17 cellular contexts compared by ENCODE assay signal in the genomic region with DNA sequence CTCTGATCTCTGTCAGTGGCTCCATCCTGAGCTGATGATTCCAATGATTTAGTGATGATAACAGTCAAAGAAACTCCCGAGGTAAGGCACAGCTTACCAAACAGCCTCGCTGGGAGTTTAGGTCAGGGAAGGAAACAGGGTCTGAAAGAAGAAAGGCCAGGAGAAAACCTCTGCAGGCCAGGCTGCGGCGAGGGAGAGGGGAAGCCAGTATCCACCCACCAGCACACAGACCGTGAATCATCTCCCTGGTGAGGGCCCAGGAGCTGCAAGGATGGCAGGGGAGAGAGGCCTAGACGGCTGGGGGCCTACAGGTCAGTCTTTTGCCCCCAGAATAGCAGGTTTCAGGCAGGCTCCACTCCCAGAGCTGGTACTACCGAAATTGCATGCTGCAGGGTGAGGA.
DNase-seq lines count a peak whose midpoint lies in the region; ATAC-seq, FAIRE-seq and TF ChIP-seq lines count a peak whose summit lies in the region.
"Had no signal": no experiment of that assay in that cellular context is flagged by ENCODE, and none has a peak within 500 bp of the region (broad histone marks: within the 10 kb centered on the region; RNA-seq: fewer than 3 reads in every experiment).

No MANE protein-coding gene starts in this region.

- H3K27ac ChIP-seq in IMR-90 (ENCODE audit: insufficient read depth, low read length) (no peak overlapping the region), astrocyte (ENCODE audit: low read depth, low read length) (peak overlapping the region; percentile 60), hepatocyte (no peak overlapping the region)

- no peak for ATAC-seq in IMR-90 (ENCODE audit: low read depth)

- H3K9ac ChIP-seq in IMR-90 (ENCODE audit: low read depth, low read length) (no peak overlapping the region), astrocyte (ENCODE audit: low read length) (peak overlapping the region; percentile 56), skeletal muscle satellite cell (ENCODE audit: low read depth, low read length) (peak overlapping the region; percentile 36)

- BruUV-seq in IMR-90 (replicated peaks; lab: Mats Ljungman, UMichigan) = no TSS peak

- no peak overlapping the region for H2BK20ac ChIP-seq in IMR-90 (ENCODE audit: low read depth, low read length)

- H3K27me3 ChIP-seq in IMR-90 (ENCODE audit: control insufficient read depth, insufficient read depth, low read length) = no peaks in the 10 kb centered on the region
- H3K27me3 ChIP-seq in astrocyte (ENCODE audit: insufficient read depth, low read length) = no peaks in the 10 kb centered on the region
- no peaks in the 10 kb centered on the region for H3K27me3 ChIP-seq in skeletal muscle satellite cell (ENCODE audit: control insufficient read depth, insufficient read depth, low read length)
- no peaks in the 10 kb centered on the region for H3K27me3 ChIP-seq in hepatocyte

- no peak overlapping the region for H3K14ac ChIP-seq in IMR-90 (replicated peaks; ENCODE audit: low read depth, low read length)

- H3K4ac ChIP-seq in IMR-90 (ENCODE audit: low read depth, low read length) = no peak overlapping the region

- H3K27me3 Mint-ChIP-seq in astrocyte (ENCODE audit: low read depth, unreplicated experiment) = no peaks in the 10 kb centered on the region
- H3K27me3 Mint-ChIP-seq in nephron (ENCODE audit: low read depth) = peaks cover 11% of the 10 kb centered on the region
- H3K27me3 Mint-ChIP-seq: CD4-positive, alpha-beta T cell had no signal

- DNase-seq in IMR-90 (peak; percentile 11), astrocyte (ENCODE audit: low read depth) (peak; percentile 69), hepatocyte (ENCODE audit: low spot score) (no peak), amniotic stem cell (lab: John Stamatoyannopoulos, UW) (no peak)
- no peak for DNase-seq in stimulated activated CD4-positive, alpha-beta T cell treated with anti-CD3 and anti-CD28 coated beads, Interleukin-1b, Interleukin-23, amount 100 ng/mL, for 48 hours
- DNase-seq: Caco-2; CD4-positive, alpha-beta T cell; H9; NCI-H1092 treated with DMSO at 0.1 percent for 48 hours; NCI-H146; NCI-H774; OCI-M1; SIG-M5 had no signal

- H3K36me3 ChIP-seq in IMR-90 (ENCODE audit: control insufficient read depth, insufficient read depth, low read length) = no peaks in the 10 kb centered on the region
- H3K36me3 ChIP-seq in astrocyte (ENCODE audit: insufficient read depth, low read length) = no peaks in the 10 kb centered on the region
- H3K36me3 ChIP-seq in skeletal muscle satellite cell (ENCODE audit: insufficient read depth, low read length) = no peaks in the 10 kb centered on the region
- no peaks in the 10 kb centered on the region for H3K36me3 ChIP-seq in hepatocyte (replicated peaks; ENCODE audit: insufficient read depth, low read depth)

- no peak overlapping the region for H4K5ac ChIP-seq in IMR-90 (ENCODE audit: low read depth, low read length)

- H3K79me2 ChIP-seq in astrocyte (ENCODE audit: insufficient read depth, low read length) = no peaks in the 10 kb centered on the region
- no peaks in the 10 kb centered on the region for H3K79me2 ChIP-seq in hepatocyte

- H2BK5ac ChIP-seq in IMR-90 (ENCODE audit: low read depth, low read length, poor library complexity, severe bottlenecking) = no peak overlapping the region

- H3K79me1 ChIP-seq in IMR-90 (ENCODE audit: low read depth in 1 of 2, low read length in 2 of 2) = no peaks in the 10 kb centered on the region

- H3K56ac ChIP-seq in IMR-90 (ENCODE audit: extremely low read depth, insufficient read depth, low read length) = no peak overlapping the region

- dilution Hi-C loops in IMR-90 (cut with HindIII; ENCODE audit: low sequenced_read_pairs, unreplicated experiment) = no loop called here

- CTCF ChIA-PET in IMR-90 (lab: Yijun Ruan, JAX) = interaction anchor here (0.7 to 1.3 kb wide), 2 partner anchors 10 to 11 kb away, joined by 3 read pairs; no protein-coding TSS in a partner anchor

- H2AFZ ChIP-seq in IMR-90 (replicated peaks; ENCODE audit: low read length, poor library complexity) (peak overlapping the region; percentile 61), astrocyte (ENCODE audit: low read depth, low read length) (peak overlapping the region; percentile 28), hepatocyte (no peak overlapping the region)

- H2BK120ac ChIP-seq in IMR-90 (ENCODE audit: low read depth, low read length) = peak overlapping the region; percentile 18; the same call in 1 of the 2 replicates

- no peak for TF ChIP-seq POLR2A in IMR-90 (IDR thresholded peaks at IDR 0.05; ENCODE audit: low read depth, low read length)

- H3K9me2 ChIP-seq in hepatocyte (replicated peaks; ENCODE audit: insufficient read depth) = no peaks in the 10 kb centered on the region

- no peak overlapping the region for H4K8ac ChIP-seq in IMR-90 (ENCODE audit: low read depth in 2 of 2, low read length in 2 of 2)

- no peaks in the 10 kb centered on the region for H3K36me3 Mint-ChIP-seq in astrocyte (ENCODE audit: low read depth, unreplicated experiment)
- no peaks in the 10 kb centered on the region for H3K36me3 Mint-ChIP-seq in nephron (ENCODE audit: low read depth)

- peak overlapping the region; percentile 24; the same call in 1 of the 3 replicates for H2BK15ac ChIP-seq in IMR-90 (ENCODE audit: low read depth, low read length)

- no peak overlapping the region for H3K23ac ChIP-seq in IMR-90 (ENCODE audit: low read depth, low read length)

- H3K9me1 ChIP-seq in IMR-90 (ENCODE audit: insufficient read depth, low read length) = no peaks in the 10 kb centered on the region

- H3K9me3 Mint-ChIP-seq in astrocyte (ENCODE audit: unreplicated experiment) (no peaks in the 10 kb centered on the region), nephron (no peaks in the 10 kb centered on the region)
- H3K9me3 Mint-ChIP-seq: CD4-positive, alpha-beta T cell; H9 had no signal

- TF ChIP-seq RAD21 in IMR-90 (IDR thresholded peaks at IDR 0.05; ENCODE audit: low read length) = no peak

- H4K20me1 ChIP-seq in IMR-90 (ENCODE audit: insufficient read depth, low read length) (no peaks in the 10 kb centered on the region), astrocyte (ENCODE audit: insufficient read depth, low read length) (no peaks in the 10 kb centered on the region), hepatocyte (ENCODE audit: insufficient read depth, poor library complexity, severe bottlenecking) (no peaks in the 10 kb centered on the region)

- no peak for FAIRE-seq in astrocyte (lab: Jason Lieb, UNC)
- FAIRE-seq: A204.1, G401.6 had no signal

- H2AK5ac ChIP-seq in IMR-90 (ENCODE audit: low read depth, low read length) = no peak overlapping the region; the same call in 1 of the 2 replicates

- no peak overlapping the region for H2AK9ac ChIP-seq in IMR-90 (replicated peaks; ENCODE audit: low read depth, low read length, poor library complexity)

- TF ChIP-seq CTCF in IMR-90 (conservative IDR thresholded peaks at IDR 0.05; ENCODE audit: low read depth, low read length) (no peak), astrocyte (IDR thresholded peaks at IDR 0.05; ENCODE audit: insufficient read depth, low read depth, low read length) (no peak), nephron (IDR thresholded peaks at IDR 0.05; ENCODE audit: unreplicated experiment in 3 of 3) (no peak), hepatocyte (IDR thresholded peaks at IDR 0.05; ENCODE audit: poor library complexity) (no peak)

- no peaks in the 10 kb centered on the region for H3K9me3 ChIP-seq in IMR-90 (ENCODE audit: control insufficient read depth, insufficient read depth, low read length)
- H3K9me3 ChIP-seq in astrocyte (ENCODE audit: insufficient read depth, low read depth, low read length) = no peaks in the 10 kb centered on the region
- H3K9me3 ChIP-seq in skeletal muscle satellite cell (replicated peaks; ENCODE audit: low read length) = no peaks in the 10 kb centered on the region
- no peaks in the 10 kb centered on the region for H3K9me3 ChIP-seq in hepatocyte (ENCODE audit: low read depth)
- H3K9me3 ChIP-seq: Caco-2 had no signal

- 60% methylated on average over 1 of the region's 7 CpGs; no CpG with 5 or more reads in 1 of the 2 experiments for WGBS in IMR-90 (ENCODE audit: extremely low coverage in 2 of 2, insufficient read length in 1 of 2), 2 experiments
- 77% methylated on average over 7 of the region's 7 CpGs for WGBS in hepatocyte (ENCODE audit: low lambda C conversion rate, missing lambda C conversion rate)

- in situ Hi-C loops in IMR-90 (cut with MboI; ENCODE audit: low sequenced_read_pairs) = no loop called here

- H3K4me2 ChIP-seq in IMR-90 (ENCODE audit: low read depth, low read length) (no peak overlapping the region), astrocyte (ENCODE audit: low read length) (no peak overlapping the region), skeletal muscle satellite cell (ENCODE audit: low read length) (no peak overlapping the region), hepatocyte (no peak overlapping the region)

- H3K27ac Mint-ChIP-seq in astrocyte (ENCODE audit: unreplicated experiment) (peak overlapping the region; percentile 72), nephron (peak overlapping the region; percentile 73 to 88 (median 84))
- H3K27ac Mint-ChIP-seq: CD4-positive, alpha-beta T cell; H9 had no signal

- H3K18ac ChIP-seq in IMR-90 (ENCODE audit: low read depth, low read length) = no peak overlapping the region

- no peak overlapping the region for H4K91ac ChIP-seq in IMR-90 (ENCODE audit: insufficient read depth, low read depth, low read length)

- intact Hi-C loops in IMR-90 (cut with micrococcal nuclease) = no loop called here

- POLR2A ChIA-PET in IMR-90 (lab: Charles Lee; ENCODE audit: unreplicated experiment) = no interaction called here

- no peak overlapping the region for H3K4me3 ChIP-seq in IMR-90 (ENCODE audit: insufficient read depth, low read depth, low read length)
- H3K4me3 ChIP-seq in astrocyte (ENCODE audit: insufficient read depth, low read depth, low read length) = no peak overlapping the region
- H3K4me3 ChIP-seq in skeletal muscle satellite cell (ENCODE audit: low read length) = no peak overlapping the region
- H3K4me3 ChIP-seq in hepatocyte = no peak overlapping the region

- H3K4me1 Mint-ChIP-seq in astrocyte (ENCODE audit: low read depth, unreplicated experiment) = peaks cover 43% of the 10 kb centered on the region
- peaks cover 74% of the 10 kb centered on the region for H3K4me1 Mint-ChIP-seq in nephron

- peaks cover 17% of the 10 kb centered on the region for H3K4me1 ChIP-seq in IMR-90 (ENCODE audit: control insufficient read depth, insufficient read depth, low read length)
- peaks cover 49% of the 10 kb centered on the region for H3K4me1 ChIP-seq in astrocyte (ENCODE audit: insufficient read depth, low read length)
- peaks cover 50% of the 10 kb centered on the region for H3K4me1 ChIP-seq in skeletal muscle satellite cell (ENCODE audit: control insufficient read depth, insufficient read depth, low read length)
- no peaks in the 10 kb centered on the region for H3K4me1 ChIP-seq in hepatocyte (ENCODE audit: insufficient read depth)
- H3K4me1 ChIP-seq: Caco-2 had no signal

- H3K4me3 Mint-ChIP-seq in astrocyte (ENCODE audit: unreplicated experiment) (no peak overlapping the region), nephron (no peak overlapping the region)
- H3K4me3 Mint-ChIP-seq: CD4-positive, alpha-beta T cell; H9 had no signal

TF ChIP-seq in IMR-90, 13 proteins besides CTCF, POLR2A, EP300 and RAD21:
- TF ChIP-seq BHLHE40 (IDR thresholded peaks at IDR 0.05; ENCODE audit: low read depth, low read length) (no peak), CEBPB (IDR thresholded peaks at IDR 0.05; ENCODE audit: low read depth, low read length) (no peak)

Comparison
In these comparisons a context has a peak if more than half of its experiments do, and no peak if none do; other contexts are left out.
1. DNase-seq: peak in IMR-90 (single experiment) and astrocyte (single experiment); none in hepatocyte (single experiment), stimulated activated CD4-positive, alpha-beta T cell treated with anti-CD3 and anti-CD28 coated beads, Interleukin-1b, Interleukin-23, amount 100 ng/mL, for 48 hours (single experiment) and amniotic stem cell (single experiment).